ENCODE assay signal across 33 cellular contexts in genomic region chr1:203210350-203210749, GRCh38. TPM values are rescaled to one million over a fixed set of nuclear protein-coding genes. Genes with fewer than 3 reads are reported as not detected.
"Had no signal": no experiment of that assay in that cellular context is flagged by ENCODE, and none has a peak within 500 bp of the region (broad histone marks: within the 10 kb centered on the region; RNA-seq: fewer than 3 reads in every experiment).

No MANE protein-coding gene starts in this region.

- H3K36me3 ChIP-seq: stomach, suprapubic skin, thoracic aorta, thyroid gland, tibial artery, tibial nerve, transverse colon, upper lobe of left lung, upper lobe of right lung, uterus, vagina had no signal

- ATAC-seq: stimulated activated effector memory CD8-positive, alpha-beta T cell treated with anti-CD3 and anti-CD28 coated beads, Interleukin-12 subunit alpha, Interleukin-12 subunit beta, amount 100 ng/mL, for 72 hours; stimulated activated memory B cell treated with anti-CD40 and anti-IgM and Interleukin-4, amounts not matched to agents 10 μg/mL and 1 μg/mL and 100 μg/mL, for 72 hours; stimulated activated naive B cell treated with anti-CD40 and anti-IgM and Interleukin-4, amounts not matched to agents 10 μg/mL and 1 μg/mL and 100 μg/mL, for 72 hours; stimulated activated naive CD8-positive, alpha-beta T cell treated with anti-CD3 and anti-CD28 coated beads, Interleukin-15, amount 100 ng/mL, for 72 hours; stimulated activated naive CD8-positive, alpha-beta T cell treated with anti-CD3 and anti-CD28 coated beads, Interleukin-15, Interleukin-2, amounts not matched to agents 100 U/mL and 50 U/mL, for 24 hours had no signal

- H3K4me3 Mint-ChIP-seq: stimulated activated effector memory CD8-positive, alpha-beta T cell treated with anti-CD3 and anti-CD28 coated beads, Interleukin-12 subunit alpha, Interleukin-12 subunit beta, amount 100 ng/mL, for 72 hours; stimulated activated memory B cell treated with anti-CD40 and anti-IgM and Interleukin-4, amounts not matched to agents 10 μg/mL and 1 μg/mL and 100 μg/mL, for 72 hours; stimulated activated naive B cell treated with anti-CD40 and anti-IgM and Interleukin-4, amounts not matched to agents 10 μg/mL and 1 μg/mL and 100 μg/mL, for 72 hours; stimulated activated naive CD8-positive, alpha-beta T cell treated with anti-CD3 and anti-CD28 coated beads, Interleukin-15, amount 100 ng/mL, for 72 hours; stimulated activated naive CD8-positive, alpha-beta T cell treated with anti-CD3 and anti-CD28 coated beads, Interleukin-15, Interleukin-2, amounts not matched to agents 100 ng/mL and 50 ng/mL, for 24 hours; type B pancreatic cell had no signal

- H3K27ac ChIP-seq: stomach, suprapubic skin, testis, thoracic aorta, thyroid gland, tibial artery, tibial nerve, transverse colon, upper lobe of left lung, upper lobe of right lung, uterus, vagina had no signal

- H3K9me3 ChIP-seq: stomach, suprapubic skin, testis, thoracic aorta, thyroid gland, tibial artery, tibial nerve, transverse colon, upper lobe of left lung, upper lobe of right lung, uterus, vagina had no signal

- H3K4me1 ChIP-seq: stomach, suprapubic skin, testis, thyroid gland, transverse colon, upper lobe of right lung, uterus, vagina had no signal

- H3K27me3 Mint-ChIP-seq: stimulated activated naive CD8-positive, alpha-beta T cell treated with anti-CD3 and anti-CD28 coated beads, Interleukin-15, amount 100 ng/mL, for 72 hours; stimulated activated naive CD8-positive, alpha-beta T cell treated with anti-CD3 and anti-CD28 coated beads, Interleukin-15, Interleukin-2, amounts not matched to agents 100 ng/mL and 50 ng/mL, for 24 hours had no signal

- DNase-seq: stimulated activated CD4-positive, alpha-beta T cell treated with anti-CD3 and anti-CD28 coated beads, Interleukin-2, amount 100 ng/mL, for 48 hours; stimulated activated CD4-positive, alpha-beta T cell treated with anti-CD3 and anti-CD28 coated beads, Interleukin-4, amount 100 ng/mL, for 1 hour; stimulated activated CD4-positive, alpha-beta T cell treated with anti-CD3 and anti-CD28 coated beads, Interleukin-4, amount 100 ng/mL, for 24 hours; stimulated activated CD4-positive, alpha-beta T cell treated with anti-CD3 and anti-CD28 coated beads, Interleukin-4, amount 100 ng/mL, for 4 hours; stimulated activated CD8-positive, alpha-beta memory T cell treated with anti-CD3 and anti-CD28 coated beads, Interleukin-4, amount 100 ng/mL, for 48 hours; stimulated activated naive B cell treated with anti-CD40 and anti-IgM and Interleukin-4, amounts not matched to agents 10 μg/mL and 1 μg/mL and 100 μg/mL, for 72 hours; stimulated activated naive CD4-positive, alpha-beta T cell; stimulated activated naive CD4-positive, alpha-beta T cell treated with Interleukin-2 at 50 U/mL for 16 hours; stimulated activated naive CD8-positive, alpha-beta T cell treated with anti-CD3 and anti-CD28 coated beads, Interleukin-15, amount 100 ng/mL, for 72 hours; stimulated activated naive CD8-positive, alpha-beta T cell treated with anti-CD3 and anti-CD28 coated beads, Interleukin-15, Interleukin-2, amounts not matched to agents 100 U/mL and 50 U/mL, for 24 hours; stomach; substantia nigra; testis; thyroid gland; tibial artery; transverse colon; trophoblast cell; upper lobe of left lung; upper lobe of right lung; uterus had no signal

- H3K4me3 ChIP-seq: stomach, suprapubic skin, testis, thoracic aorta, thyroid gland, tibial artery, tibial nerve, transverse colon, upper lobe of left lung, upper lobe of right lung, uterus, vagina had no signal

- H3K4me1 Mint-ChIP-seq: stimulated activated effector memory CD8-positive, alpha-beta T cell treated with anti-CD3 and anti-CD28 coated beads, Interleukin-12 subunit alpha, Interleukin-12 subunit beta, amount 100 ng/mL, for 72 hours; stimulated activated memory B cell treated with anti-CD40 and anti-IgM and Interleukin-4, amounts not matched to agents 10 μg/mL and 1 μg/mL and 100 μg/mL, for 72 hours; stimulated activated naive B cell treated with anti-CD40 and anti-IgM and Interleukin-4, amounts not matched to agents 10 μg/mL and 1 μg/mL and 100 μg/mL, for 72 hours had no signal

- H3K9me3 Mint-ChIP-seq: stimulated activated effector memory CD8-positive, alpha-beta T cell treated with anti-CD3 and anti-CD28 coated beads, Interleukin-12 subunit alpha, Interleukin-12 subunit beta, amount 100 ng/mL, for 72 hours; stimulated activated memory B cell treated with anti-CD40 and anti-IgM and Interleukin-4, amounts not matched to agents 10 μg/mL and 1 μg/mL and 100 μg/mL, for 72 hours; stimulated activated naive B cell treated with anti-CD40 and anti-IgM and Interleukin-4, amounts not matched to agents 10 μg/mL and 1 μg/mL and 100 μg/mL, for 72 hours; stimulated activated naive CD8-positive, alpha-beta T cell treated with anti-CD3 and anti-CD28 coated beads, Interleukin-15, amount 100 ng/mL, for 72 hours; stimulated activated naive CD8-positive, alpha-beta T cell treated with anti-CD3 and anti-CD28 coated beads, Interleukin-15, Interleukin-2, amounts not matched to agents 100 ng/mL and 50 ng/mL, for 24 hours; type B pancreatic cell had no signal

- H3K27ac Mint-ChIP-seq: stimulated activated effector memory CD8-positive, alpha-beta T cell treated with anti-CD3 and anti-CD28 coated beads, Interleukin-12 subunit alpha, Interleukin-12 subunit beta, amount 100 ng/mL, for 72 hours; stimulated activated memory B cell treated with anti-CD40 and anti-IgM and Interleukin-4, amounts not matched to agents 10 μg/mL and 1 μg/mL and 100 μg/mL, for 72 hours; stimulated activated naive B cell treated with anti-CD40 and anti-IgM and Interleukin-4, amounts not matched to agents 10 μg/mL and 1 μg/mL and 100 μg/mL, for 72 hours; stimulated activated naive CD8-positive, alpha-beta T cell treated with anti-CD3 and anti-CD28 coated beads, Interleukin-15, amount 100 ng/mL, for 72 hours; stimulated activated naive CD8-positive, alpha-beta T cell treated with anti-CD3 and anti-CD28 coated beads, Interleukin-15, Interleukin-2, amounts not matched to agents 100 ng/mL and 50 ng/mL, for 24 hours; type B pancreatic cell had no signal

- H3K36me3 Mint-ChIP-seq: stimulated activated effector memory CD8-positive, alpha-beta T cell treated with anti-CD3 and anti-CD28 coated beads, Interleukin-12 subunit alpha, Interleukin-12 subunit beta, amount 100 ng/mL, for 72 hours; stimulated activated memory B cell treated with anti-CD40 and anti-IgM and Interleukin-4, amounts not matched to agents 10 μg/mL and 1 μg/mL and 100 μg/mL, for 72 hours; stimulated activated naive B cell treated with anti-CD40 and anti-IgM and Interleukin-4, amounts not matched to agents 10 μg/mL and 1 μg/mL and 100 μg/mL, for 72 hours; type B pancreatic cell had no signal

- H3K27me3 ChIP-seq: stomach, suprapubic skin, testis, thyroid gland, tibial nerve, transverse colon, upper lobe of left lung, upper lobe of right lung, uterus, vagina had no signal

- FAIRE-seq: urothelium cell line had no signal

RNA-seq across cellular contexts. Expression of gene CHIT1, which starts 19.1 kb away (rescaled TPM):
- total RNA-seq: vagina had no signal
- polyA plus RNA-seq: urinary bladder had no signal

RNA-seq across cellular contexts. Expression of gene MYBPH, which starts 34.7 kb away (rescaled TPM):
- total RNA-seq: stomach, subcutaneous adipose tissue, temporal lobe, thoracic aorta, tibial nerve, transverse colon, upper lobe of right lung, ureter, vagina had no signal
- polyA plus RNA-seq: urinary bladder had no signal
